ENCODE assay signal across 9 cellular contexts in the genomic region with DNA sequence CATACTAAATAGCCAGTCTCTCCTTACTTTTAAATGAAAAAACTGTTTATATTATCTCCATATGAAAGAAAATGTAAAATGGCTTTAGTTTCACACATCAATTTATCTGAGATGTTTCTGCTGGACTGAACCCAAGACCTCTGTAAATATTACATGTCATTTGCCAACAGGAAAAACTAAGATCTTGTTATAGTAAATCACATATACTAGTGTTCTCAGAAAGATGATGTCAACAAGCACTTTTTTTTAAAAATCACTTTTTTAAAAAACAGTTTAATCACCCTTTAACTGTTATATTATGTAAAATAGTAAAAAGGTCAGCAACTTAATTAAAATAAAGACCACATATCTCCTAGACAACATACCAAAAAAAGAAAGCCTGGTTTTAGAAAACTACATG. TPM values are rescaled to one million over a fixed set of nuclear protein-coding genes. Genes with fewer than 3 reads are reported as not detected.
DNase-seq lines count a peak whose midpoint lies in the region; ATAC-seq and TF ChIP-seq lines count a peak whose summit lies in the region.
"Had no signal": no experiment of that assay in that cellular context is flagged by ENCODE, and none has a peak within 500 bp of the region (broad histone marks: within the 10 kb centered on the region; RNA-seq: fewer than 3 reads in every experiment).

No MANE protein-coding gene starts in this region.

- no peak for ATAC-seq in naive thymus-derived CD4-positive, alpha-beta T cell

- H3K36me3 Mint-ChIP-seq in CD8-positive, alpha-beta memory T cell = peaks cover 10 to 33% (median 21%) of the 10 kb centered on the region in 3 donors
- peaks cover 47% of the 10 kb centered on the region for H3K36me3 Mint-ChIP-seq in MCF 10A (ENCODE audit: insufficient read depth, unreplicated experiment)
- peaks cover 18 to 39% (median 26%) of the 10 kb centered on the region in 5 donors for H3K36me3 Mint-ChIP-seq in naive thymus-derived CD4-positive, alpha-beta T cell
- peaks cover 34% of the 10 kb centered on the region for H3K36me3 Mint-ChIP-seq in nephron progenitor cell (ENCODE audit: low read depth)

- POLR2A ChIA-PET in CD8-positive, alpha-beta memory T cell (lab: Charles Lee) = no interaction called here
- POLR2A ChIA-PET in MCF 10A (lab: Yijun Ruan, JAX) = interaction anchor here (0.7 to 1.5 kb wide), 11 partner anchors 9 to 94 kb away, joined by 3 to 34 read pairs (median 5); a partner anchor contains a TSS
- POLR2A ChIA-PET in naive thymus-derived CD4-positive, alpha-beta T cell (lab: Charles Lee) = no interaction called here

- CTCF ChIA-PET in CD8-positive, alpha-beta memory T cell (lab: Charles Lee) = no interaction called here
- CTCF ChIA-PET in MCF 10A (lab: Yijun Ruan, JAX) = no interaction called here
- CTCF ChIA-PET in naive thymus-derived CD4-positive, alpha-beta T cell (lab: Charles Lee) = no interaction called here

- TF ChIP-seq CTCF in MCF 10A (IDR thresholded peaks at IDR 0.05; ENCODE audit: unreplicated experiment) = no peak
- no peak for TF ChIP-seq CTCF in nephron progenitor cell (IDR thresholded peaks at IDR 0.05)

- H3K4me1 ChIP-seq in CD8-positive, alpha-beta memory T cell (ENCODE audit: insufficient read depth, low read length) = peaks cover 39% of the 10 kb centered on the region
- H3K4me1 ChIP-seq in naive thymus-derived CD4-positive, alpha-beta T cell (ENCODE audit: control insufficient read depth in 2 of 2, insufficient read depth in 2 of 2, low read length in 2 of 2) = peaks cover 31 to 34% of the 10 kb centered on the region in 2 donors

- H3K4me3 ChIP-seq in CD8-positive, alpha-beta memory T cell (ENCODE audit: low read length) = no peak overlapping the region
- H3K4me3 ChIP-seq in naive thymus-derived CD4-positive, alpha-beta T cell (ENCODE audit: low read length) = no peak overlapping the region

- H3K4me3 Mint-ChIP-seq in CD8-positive, alpha-beta memory T cell = peak overlapping the region; percentile 47 to 89 (median 77)
- peak overlapping the region; percentile 64 for H3K4me3 Mint-ChIP-seq in MCF 10A (ENCODE audit: unreplicated experiment)
- H3K4me3 Mint-ChIP-seq in naive thymus-derived CD4-positive, alpha-beta T cell = peak overlapping the region in 5 of 10 donors; percentile 47 to 86 (median 69)
- H3K4me3 Mint-ChIP-seq in nephron progenitor cell = no peak overlapping the region

- H3K9me3 Mint-ChIP-seq in CD8-positive, alpha-beta memory T cell = no peaks in the 10 kb centered on the region
- no peaks in the 10 kb centered on the region for H3K9me3 Mint-ChIP-seq in MCF 10A (ENCODE audit: unreplicated experiment)
- H3K9me3 Mint-ChIP-seq in naive thymus-derived CD4-positive, alpha-beta T cell = peaks cover 0 to 4% (median 0%) of the 10 kb centered on the region in 11 donors
- no peaks in the 10 kb centered on the region for H3K9me3 Mint-ChIP-seq in nephron progenitor cell

- peak overlapping the region; percentile 58 to 96 (median 90) for H3K27ac Mint-ChIP-seq in CD8-positive, alpha-beta memory T cell
- H3K27ac Mint-ChIP-seq in MCF 10A (ENCODE audit: low read depth, unreplicated experiment) (peak overlapping the region; percentile 87), nephron progenitor cell (no peak overlapping the region)
- peak overlapping the region in 7 of 9 donors; percentile 24 to 98 (median 69) for H3K27ac Mint-ChIP-seq in naive thymus-derived CD4-positive, alpha-beta T cell

- no peaks in the 10 kb centered on the region for H3K27me3 ChIP-seq in CD8-positive, alpha-beta memory T cell (ENCODE audit: insufficient read depth, low read length, poor library complexity, severe bottlenecking)
- H3K27me3 ChIP-seq in naive thymus-derived CD4-positive, alpha-beta T cell (ENCODE audit: control insufficient read depth in 2 of 2, insufficient read depth in 2 of 2, low read length in 2 of 2) = no peaks in the 10 kb centered on the region

- no peaks in the 10 kb centered on the region for H3K9me3 ChIP-seq in CD8-positive, alpha-beta memory T cell (ENCODE audit: low read length)
- H3K9me3 ChIP-seq in naive thymus-derived CD4-positive, alpha-beta T cell (ENCODE audit: control insufficient read depth in 2 of 3, low read length in 3 of 3) = no peaks in the 10 kb centered on the region

- no peak for DNase-seq in CD8-positive, alpha-beta memory T cell
- peak; percentile 54 for DNase-seq in MV-4-11 (lab: John Stamatoyannopoulos, UW)
- peak; percentile 40 for DNase-seq in MCF 10A (ENCODE audit: unreplicated experiment)
- no peak for DNase-seq in naive thymus-derived CD4-positive, alpha-beta T cell
- DNase-seq in nephron progenitor cell = no peak
- DNase-seq in posterior vena cava (ENCODE audit: low spot score) = no peak
- DNase-seq in stimulated activated CD8-positive, alpha-beta memory T cell treated with anti-CD3 and anti-CD28 coated beads, Interleukin-4, amount 100 ng/mL, for 48 hours = no peak
- DNase-seq in DMS153 treated with DMSO at 0.1 percent for 48 hours (lab: John Stamatoyannopoulos, UW; ENCODE audit: unreplicated experiment) = no peak
- DNase-seq: stimulated activated CD4-positive, alpha-beta T cell treated with anti-CD3 and anti-CD28 coated beads, Interleukin-4, amount 100 ng/mL, for 24 hours had no signal

- peaks cover 8% of the 10 kb centered on the region for H3K36me3 ChIP-seq in CD8-positive, alpha-beta memory T cell (ENCODE audit: insufficient read depth, low read length)
- peaks cover 0 to 22% (median 0%) of the 10 kb centered on the region in 3 experiments for H3K36me3 ChIP-seq in naive thymus-derived CD4-positive, alpha-beta T cell (ENCODE audit: control insufficient read depth in 2 of 3, insufficient read depth in 3 of 3, low read length in 3 of 3)

- BruUV-seq in MCF 10A (replicated peaks; lab: Mats Ljungman, UMichigan) = TSS peak; percentile 63

- H3K27me3 Mint-ChIP-seq in CD8-positive, alpha-beta memory T cell = no peaks in the 10 kb centered on the region
- H3K27me3 Mint-ChIP-seq in MCF 10A (ENCODE audit: insufficient read depth, unreplicated experiment) = no peaks in the 10 kb centered on the region
- H3K27me3 Mint-ChIP-seq in naive thymus-derived CD4-positive, alpha-beta T cell = no peaks in the 10 kb centered on the region
- peaks cover 2% of the 10 kb centered on the region for H3K27me3 Mint-ChIP-seq in nephron progenitor cell (ENCODE audit: low read depth, poor library complexity)

- H3K27ac ChIP-seq in CD8-positive, alpha-beta memory T cell (ENCODE audit: low read depth, low read length) = no peak overlapping the region
- H3K27ac ChIP-seq in naive thymus-derived CD4-positive, alpha-beta T cell (ENCODE audit: low read depth, low read length) = no peak overlapping the region

- peaks cover 52 to 75% (median 69%) of the 10 kb centered on the region in 3 donors for H3K4me1 Mint-ChIP-seq in CD8-positive, alpha-beta memory T cell
- H3K4me1 Mint-ChIP-seq in MCF 10A (ENCODE audit: insufficient read depth, unreplicated experiment) (peaks cover 36% of the 10 kb centered on the region), nephron progenitor cell (peaks cover 7% of the 10 kb centered on the region)
- peaks cover 31 to 66% (median 57%) of the 10 kb centered on the region in 7 donors for H3K4me1 Mint-ChIP-seq in naive thymus-derived CD4-positive, alpha-beta T cell

- intact Hi-C loops in MCF 10A (cut with micrococcal nuclease) (loop anchor here (2.0 kb wide), 1 partner anchor 45 kb away; no protein-coding TSS in a partner anchor), posterior vena cava (cut with DNase I) (no loop called here)
- intact Hi-C loops in naive thymus-derived CD4-positive, alpha-beta T cell (cut with micrococcal nuclease) = loop anchor here (2.0 to 5.0 kb wide), 3 partner anchors 50 to 109 kb away; no protein-coding TSS in a partner anchor

RNA-seq across cellular contexts. Expression of a gene that starts 46.3 kb away (rescaled TPM):
- total RNA-seq in CD8-positive, alpha-beta memory T cell = 10 to 100 TPM; 52.6 to 60.3 TPM
- polyA plus RNA-seq in CD8-positive, alpha-beta memory T cell = 91.9 TPM
- total RNA-seq in MCF 10A (2022) (60.0 and 75.2 TPM in 2 replicates), posterior vena cava (10 to 100 TPM; 29.2 to 36.8 TPM)
- 10 to 100 TPM; 55.8 to 82.2 (median 76.2) TPM for total RNA-seq in naive thymus-derived CD4-positive, alpha-beta T cell
- 10 to 100 TPM; 60.5 to 92.2 TPM for polyA plus RNA-seq in naive thymus-derived CD4-positive, alpha-beta T cell

Comparison
In these comparisons a context has a peak if more than half of its experiments do, and no peak if none do; other contexts are left out.
1. DNase-seq: peak in MV-4-11 (single experiment) and MCF 10A (single experiment); none in CD8-positive, alpha-beta memory T cell (0 of 5), naive thymus-derived CD4-positive, alpha-beta T cell (0 of 9), nephron progenitor cell (single experiment), posterior vena cava (single experiment), stimulated activated CD8-positive, alpha-beta memory T cell treated with anti-CD3 and anti-CD28 coated beads, Interleukin-4, amount 100 ng/mL, for 48 hours (single experiment) and DMS153 treated with DMSO at 0.1 percent for 48 hours (single experiment).
2. intact Hi-C loops: an anchor here in MCF 10A (2.0 kb wide) and naive thymus-derived CD4-positive, alpha-beta T cell (2.0 to 5.0 kb wide); none called in posterior vena cava.